28 cellular contexts compared by ENCODE assay signal in genomic region chr16:87286839-87287626, GRCh38. TPM values are rescaled to one million over a fixed set of nuclear protein-coding genes. Genes with fewer than 3 reads are reported as not detected.
DNase-seq lines count a peak whose midpoint lies in the region; ATAC-seq, FAIRE-seq and TF ChIP-seq lines count a peak whose summit lies in the region.
"Had no signal": no experiment of that assay in that cellular context is flagged by ENCODE, and none has a peak within 500 bp of the region (broad histone marks: within the 10 kb centered on the region; RNA-seq: fewer than 3 reads in every experiment).

No MANE protein-coding gene starts in this region.

- H3K9me1 ChIP-seq in K562 (ENCODE audit: control insufficient read depth, insufficient read depth, low read length), result no peaks in the 10 kb centered on the region

- H3K79me2 ChIP-seq in K562 (ENCODE audit: control insufficient read depth, insufficient read depth, low read length), result no peaks in the 10 kb centered on the region
- H3K79me2 ChIP-seq in osteoblast (ENCODE audit: insufficient read depth, low read length), result no peaks in the 10 kb centered on the region

- 34% methylated on average over 4 of the region's 8 CpGs for WGBS in K562 (ENCODE audit: insufficient coverage, low coverage, missing lambda C conversion rate)

- H3K9me3 Mint-ChIP-seq in T-cell, result peaks cover 0 to 10% (median 4%) of the 10 kb centered on the region in 3 donors

- POLR2A ChIA-PET in HEK293 (lab: Yijun Ruan, JAX), result no interaction called here
- POLR2A ChIA-PET in K562 (lab: Yijun Ruan, JAX), result no interaction called here
- POLR2A ChIA-PET in T-cell (lab: Charles Lee), result no interaction called here

- peaks cover 0 to under 1% of the 10 kb centered on the region in 2 experiments; a peak in 1 of 3 replicates for H3K36me3 ChIP-seq in HEK293 (ENCODE audit: control insufficient read depth in 2 of 2, insufficient read depth in 1 of 2, low read length in 2 of 2)
- H3K36me3 ChIP-seq in K562 (ENCODE audit: control insufficient read depth, insufficient read depth, low read length), result peaks cover 7% of the 10 kb centered on the region; the same call in 2 of the 3 replicates
- H3K36me3 ChIP-seq in osteoblast (ENCODE audit: insufficient read depth, low read length), result no peaks in the 10 kb centered on the region
- H3K36me3 ChIP-seq in lower lobe of right lung, result no peaks in the 10 kb centered on the region
- H3K36me3 ChIP-seq: BE2C had no signal

- H4K20me1 ChIP-seq in K562 (replicated peaks; ENCODE audit: control insufficient read depth, insufficient read depth, low read length) (no peaks in the 10 kb centered on the region), osteoblast (ENCODE audit: insufficient read depth, low read length) (no peaks in the 10 kb centered on the region)
- H4K20me1 ChIP-seq: BLaER1 had no signal

- no peaks in the 10 kb centered on the region for H3K27me3 ChIP-seq in K562 (ENCODE audit: control insufficient read depth in 2 of 2, insufficient read depth in 2 of 2, low read length in 2 of 2)
- H3K27me3 ChIP-seq in osteoblast (ENCODE audit: insufficient read depth, low read length), result no peaks in the 10 kb centered on the region
- H3K27me3 ChIP-seq in lower lobe of right lung (ENCODE audit: low read depth), result no peaks in the 10 kb centered on the region
- H3K27me3 ChIP-seq: BLaER1 had no signal

- DNase-seq in OCI-M1 (lab: John Stamatoyannopoulos, UW) (peak; percentile 5), K562 (ENCODE audit: extremely low read depth in 1 of 4, low spot score in 3 of 4) (no peak), osteoblast (ENCODE audit: insufficient read length, low spot score, missing footprints) (peak; percentile 41), T-cell (no peak), lower lobe of right lung (no peak)
- DNase-seq: 8988T; ACHN; BE2C; C1 segment of cervical spinal cord; CD4-positive, alpha-beta memory T cell; CD4-positive, CD25-positive, alpha-beta regulatory T cell; CD8-positive, alpha-beta memory T cell; COR-L47; DMS 273 treated with DMSO at 0.1 percent for 48 hours; DMS153; DMS53; DMS79; DND-41; EL; GDM1 had no signal

- TF ChIP-seq EP300 in K562 (IDR thresholded peaks at IDR 0.05; ENCODE audit: low read length), result no peak

- TF ChIP-seq CTCF in HEK293 (tag by site-specific recombination; IDR thresholded peaks at IDR 0.05) (no peak), K562 (IDR thresholded peaks at IDR 0.05 in 2 of 3, conservative IDR thresholded peaks at IDR 0.05 in 1 of 3; ENCODE audit: insufficient read depth in 2 of 3, low read depth in 1 of 3, low read length in 3 of 3) (no peak), osteoblast (IDR thresholded peaks at IDR 0.05; ENCODE audit: extremely low read depth, low read depth, low read length) (no peak), lower lobe of right lung (IDR thresholded peaks at IDR 0.05) (no peak)

- TF ChIP-seq POLR2A in K562 (conservative IDR thresholded peaks at IDR 0.05), result no peak

- CTCF ChIA-PET in HEK293 (lab: Yijun Ruan, JAX), result interaction anchor here (0.6 to 2.1 kb wide), 2 partner anchors 11 to 1032 kb away, joined by 3 to 9 read pairs; no protein-coding TSS in a partner anchor
- CTCF ChIA-PET in K562 (lab: Yijun Ruan, JAX; ENCODE audit: low intra/inter-chr PET ratio), result no interaction called here
- CTCF ChIA-PET in T-cell (lab: Charles Lee), result interaction anchor here in 1 of 2 donors (0.8 kb wide), 1 partner anchor 19 kb away, joined by 3 read pairs; no protein-coding TSS in a partner anchor

- ATAC-seq in K562 (no peak), T-cell (replicated peaks in 1 of 4) (no peak), HG02571 (IDR thresholded peaks at IDR 0.05; ENCODE audit: unreplicated experiment) (no peak), lower lobe of right lung (no peak)
- ATAC-seq: GM12878 had no signal

- BruUV-seq in K562 (replicated peaks; lab: Mats Ljungman, UMichigan), result no TSS peak

- no peak for TF ChIP-seq RAD21 in K562 (CRISPR knock-in tag; conservative IDR thresholded peaks at IDR 0.05 in 1 of 2, IDR thresholded peaks at IDR 0.05 in 1 of 2)

- H3K27ac ChIP-seq in HEK293 (ENCODE audit: extremely low read depth, low read depth, low read length) (no peak overlapping the region), K562 (ENCODE audit: extremely low read depth, low read depth, low read length) (no peak overlapping the region), osteoblast (ENCODE audit: low read depth, low read length) (no peak overlapping the region), lower lobe of right lung (no peak overlapping the region)
- H3K27ac ChIP-seq: BLaER1 had no signal

- H2AFZ ChIP-seq in K562 (ENCODE audit: low read depth, low read length) (no peak overlapping the region), osteoblast (ENCODE audit: low read length) (no peak overlapping the region)

- intact Hi-C loops in K562 (cut with micrococcal nuclease), result no loop called here
- intact Hi-C loops in lower lobe of right lung (cut with DNase I), result no loop called here

- no peaks in the 10 kb centered on the region for H3K4me1 Mint-ChIP-seq in T-cell
- H3K4me1 Mint-ChIP-seq: CD4-positive, alpha-beta memory T cell; CD4-positive, CD25-positive, alpha-beta regulatory T cell; CD8-positive, alpha-beta memory T cell had no signal

- no peak overlapping the region for H3K27ac Mint-ChIP-seq in T-cell
- H3K27ac Mint-ChIP-seq: CD4-positive, alpha-beta memory T cell; CD4-positive, CD25-positive, alpha-beta regulatory T cell; CD8-positive, alpha-beta memory T cell had no signal

- in situ Hi-C loops in K562 (cut with MboI), result no loop called here

- H3K27me3 Mint-ChIP-seq in T-cell, result no peaks in the 10 kb centered on the region
- H3K27me3 Mint-ChIP-seq: CD4-positive, alpha-beta memory T cell; CD4-positive, CD25-positive, alpha-beta regulatory T cell; CD8-positive, alpha-beta memory T cell had no signal

- peaks cover 6% of the 10 kb centered on the region for H3K36me3 Mint-ChIP-seq in T-cell
- H3K36me3 Mint-ChIP-seq: CD14-positive monocyte had no signal

- H3K9me3 ChIP-seq in HEK293 (ENCODE audit: control insufficient read depth, insufficient read depth, low read depth, low read length), result no peaks in the 10 kb centered on the region
- H3K9me3 ChIP-seq in K562 (replicated peaks; ENCODE audit: control insufficient read depth, insufficient read depth, low read depth, low read length), result peaks cover 3% of the 10 kb centered on the region; the same call in 1 of the 2 replicates
- peaks cover 2% of the 10 kb centered on the region for H3K9me3 ChIP-seq in osteoblast (ENCODE audit: low read depth, low read length)
- no peaks in the 10 kb centered on the region for H3K9me3 ChIP-seq in lower lobe of right lung
- H3K9me3 ChIP-seq: BE2C had no signal

- no peak overlapping the region for H3K4me3 Mint-ChIP-seq in T-cell
- H3K4me3 Mint-ChIP-seq: CD14-positive monocyte; CD4-positive, alpha-beta memory T cell; CD4-positive, CD25-positive, alpha-beta regulatory T cell; CD8-positive, alpha-beta memory T cell had no signal

- H3K4me3 ChIP-seq in HEK293 (ENCODE audit: low read depth, low read length) (no peak overlapping the region), K562 (no peak overlapping the region), osteoblast (ENCODE audit: insufficient read depth, low read length) (no peak overlapping the region), lower lobe of right lung (no peak overlapping the region)
- H3K4me3 ChIP-seq: BLaER1, GM12878 had no signal

- H3K4me2 ChIP-seq in K562 (ENCODE audit: insufficient read depth, low read length) (no peak overlapping the region), osteoblast (ENCODE audit: insufficient read depth, low read length) (no peak overlapping the region)
- H3K4me2 ChIP-seq: BLaER1 had no signal

- no peak overlapping the region for H3K9ac ChIP-seq in K562 (ENCODE audit: insufficient read depth in 1 of 2, low read depth in 2 of 2, low read length in 2 of 2)
- H3K9ac ChIP-seq: BLaER1 had no signal

- FAIRE-seq in K562 (lab: Jason Lieb, UNC), result peak; percentile 29
- FAIRE-seq: A204.1, GM12878, GM12892, GM18507 had no signal

- H3K4me1 ChIP-seq in HEK293 (ENCODE audit: control insufficient read depth, insufficient read depth, low read length), result no peaks in the 10 kb centered on the region
- no peaks in the 10 kb centered on the region for H3K4me1 ChIP-seq in K562 (replicated peaks in 1 of 2; ENCODE audit: control insufficient read depth in 2 of 2, insufficient read depth in 2 of 2, low read length in 2 of 2)
- H3K4me1 ChIP-seq in osteoblast (ENCODE audit: insufficient read depth, low read length), result no peaks in the 10 kb centered on the region
- no peaks in the 10 kb centered on the region for H3K4me1 ChIP-seq in lower lobe of right lung
- H3K4me1 ChIP-seq: BE2C, BLaER1 had no signal

TF ChIP-seq in HEK293, 187 proteins besides CTCF, POLR2A, EP300 and RAD21 (continues in another document):
- peak; percentile 74; the same call in 1 of the 2 replicates for TF ChIP-seq EGR2 (tag by site-specific recombination; IDR thresholded peaks at IDR 0.05; ENCODE audit: low read depth)
- TF ChIP-seq ZNF19 (tag by site-specific recombination; IDR thresholded peaks at IDR 0.05; ENCODE audit: low read depth), result no peak
- TF ChIP-seq ZNF223 (tag by site-specific recombination; IDR thresholded peaks at IDR 0.05), result no peak

TF ChIP-seq in K562, 482 proteins besides CTCF, POLR2A, EP300 and RAD21 (continues in another document):
- TF ChIP-seq ARNT (IDR thresholded peaks at IDR 0.05) (no peak), SAFB (IDR thresholded peaks at IDR 0.05; ENCODE audit: borderline replicate concordance, low read depth, low read length) (no peak), RFX5 (IDR thresholded peaks at IDR 0.05; ENCODE audit: low read depth, low read length) (no peak), FUS (optimal IDR thresholded peaks at IDR 0.05; ENCODE audit: low read depth, low read length) (no peak)

RNA-seq across cellular contexts. Expression of gene C16orf95, which starts 30.2 kb away (rescaled TPM):
- total RNA-seq in K562 (2011; cell fraction: chromatin; rRNA removed; ENCODE audit: low replicate concordance), result 15.0 and 27.5 TPM in 2 replicates
- 20.7 and 23.5 TPM in 2 replicates for total RNA-seq in K562 (2011; cell fraction: nucleolus; rRNA removed)
- total RNA-seq in K562 (2011; cell fraction: nucleoplasm; rRNA removed), result 12.6 and 13.9 TPM in 2 replicates
- total RNA-seq in K562 (2014; rRNA removed) (9.3 and 13.9 TPM in 2 replicates), K562 (2014; rRNA removed; fragmentation: Illumina TruSeq; extraction: Trizol) (7.4 and 9.4 TPM in 2 replicates), K562 (2015; rRNA removed; fragmentation: Illumina TruSeq; extraction: Trizol) (9.6 and 10.1 TPM in 2 replicates), K562 (2021) (20.5 and 22.6 TPM in 2 replicates), osteoblast (4.0 and 4.4 TPM in 2 replicates), T-cell (1 to 10 TPM in 4 of 5 donors, under 1 TPM in 1; 0.98 to 3.1 (median 2.6) TPM), lower lobe of right lung (3.0 TPM)
- polyA plus RNA-seq in K562 (2011; rRNA removed) (6.5 and 11.0 TPM in 2 replicates), K562 (2014; fragmentation: Illumina TruSeq; extraction: Trizol) (5.9 and 7.2 TPM in 2 replicates), K562 (2014; fragmentation: Nextera tagmentation; extraction: Ambion mirVana) (10 to 100 TPM; 13.7 to 15.3 TPM), K562 (2014; rRNA removed) (8.5 TPM in 2 replicates)
- 7.6 and 13.1 TPM in 2 replicates for polyA plus RNA-seq in K562 (2011; cell fraction: cytosol; rRNA removed)
- polyA plus RNA-seq in K562 (2011; cell fraction: nucleus; rRNA removed), result 17.5 and 20.0 TPM in 2 replicates
- 23.2 and 31.2 TPM in 2 replicates for polyA plus RNA-seq in K562 (2012)
- 2.5 and 4.1 TPM in 2 replicates for polyA minus RNA-seq in K562 (2011; rRNA and poly(A)+ RNA removed)
- 4.9 and 6.0 TPM in 2 replicates for polyA minus RNA-seq in K562 (2011; cell fraction: cytosol; rRNA and poly(A)+ RNA removed)
- polyA minus RNA-seq in K562 (2011; cell fraction: nucleus; rRNA and poly(A)+ RNA removed), result 10.5 and 13.0 TPM in 2 replicates

Comparison
In these comparisons a context has a peak if more than half of its experiments do, and no peak if none do; other contexts are left out.
1. DNase-seq: peak in OCI-M1 (single experiment) and osteoblast (single experiment); none in K562 (0 of 4), T-cell (0 of 34) and lower lobe of right lung (single experiment).
2. Of the 44 proteins assayed by ChIP-seq in both K562 and HEK293: peak only in K562: TRIM28; only in HEK293: none; in both: none; in neither: 43.